In genomic region chr11:38411149-38411548, GRCh38 we compare ENCODE assay signal across 19 cellular contexts.
DNase-seq lines count a peak whose midpoint lies in the region; ATAC-seq and TF ChIP-seq lines count a peak whose summit lies in the region.
"Had no signal": no experiment of that assay in that cellular context is flagged by ENCODE, and none has a peak within 500 bp of the region (broad histone marks: within the 10 kb centered on the region; RNA-seq: fewer than 3 reads in every experiment).

No MANE protein-coding gene starts in this region.

- H3K27me3 Mint-ChIP-seq in glutamatergic neuron (ENCODE audit: unreplicated experiment): peaks cover 3% of the 10 kb centered on the region
- H3K27me3 Mint-ChIP-seq: naive thymus-derived CD8-positive, alpha-beta T cell had no signal

- no peaks in the 10 kb centered on the region for H4K20me1 ChIP-seq in MM.1S (ENCODE audit: insufficient read depth, low read length)

- no peaks in the 10 kb centered on the region for H3F3A ChIP-seq in MM.1S (ENCODE audit: insufficient read depth, low read length)

- no peaks in the 10 kb centered on the region for H3K36me3 ChIP-seq in MM.1S (replicated peaks; ENCODE audit: insufficient read depth, low read length)
- no peaks in the 10 kb centered on the region for H3K36me3 ChIP-seq in WERI-Rb-1
- H3K36me3 ChIP-seq: MG63, prostate gland had no signal

- no peaks in the 10 kb centered on the region for H3K36me3 Mint-ChIP-seq in glutamatergic neuron (ENCODE audit: unreplicated experiment)

- no peak overlapping the region for H3K4me2 ChIP-seq in MM.1S (ENCODE audit: low read depth, low read length)

- H3K4me1 ChIP-seq in MM.1S (ENCODE audit: low read length): no peaks in the 10 kb centered on the region
- H3K4me1 ChIP-seq: prostate gland had no signal

- H3K27ac ChIP-seq in MM.1S (ENCODE audit: low read length) (no peak overlapping the region), WERI-Rb-1 (no peak overlapping the region)
- H3K27ac ChIP-seq: prostate gland had no signal

- H3K27ac Mint-ChIP-seq in glutamatergic neuron (ENCODE audit: unreplicated experiment): no peak overlapping the region
- H3K27ac Mint-ChIP-seq: naive thymus-derived CD8-positive, alpha-beta T cell had no signal

- H3K9me2 ChIP-seq in MM.1S (replicated peaks; ENCODE audit: insufficient read depth, low read length): no peaks in the 10 kb centered on the region

- H3K4me3 Mint-ChIP-seq in glutamatergic neuron (ENCODE audit: unreplicated experiment): no peak overlapping the region
- H3K4me3 Mint-ChIP-seq: naive thymus-derived CD8-positive, alpha-beta T cell had no signal

- DNase-seq in CMK (ENCODE audit: low read depth) (peak; percentile 3), MM.1S (no peak), WERI-Rb-1 (no peak), glutamatergic neuron (peak; percentile 30), AG08396 (ENCODE audit: low spot score) (no peak)
- no peak for DNase-seq in activated CD4-positive, CD25-positive, alpha-beta regulatory T cell (lab: John Stamatoyannopoulos, UW)
- DNase-seq in activated effector memory CD4-positive, alpha-beta T cell treated with anti-CD3 and anti-CD28 coated beads, Interleukin-2, amount 50 U/mL, for 16 hours: no peak
- DNase-seq: activated CD4-positive, alpha-beta T cell treated with anti-CD3 and anti-CD28 coated beads for 4 hours; activated gamma-delta T cell treated with Interleukin-2 at 50 U/mL for 16 hours; hypothalamus; kidney glomerular epithelial cell; mesenchymal stem cell; MG63; naive thymus-derived CD8-positive, alpha-beta T cell; Right ventricle myocardium superior; substantia nigra; T-helper 2 cell had no signal

- H3K9me3 Mint-ChIP-seq in glutamatergic neuron (ENCODE audit: unreplicated experiment): no peaks in the 10 kb centered on the region

- H3K4me3 ChIP-seq in MM.1S (ENCODE audit: low read length) (no peak overlapping the region), WERI-Rb-1 (ENCODE audit: low read depth, low read length) (no peak overlapping the region)
- H3K4me3 ChIP-seq: MG63, prostate gland had no signal

- peak; percentile 11; the same call in 1 of the 2 replicates for TF ChIP-seq CTCF in MM.1S (IDR thresholded peaks at IDR 0.05; ENCODE audit: low read length)
- peak; percentile 32; the same call in 1 of the 2 replicates for TF ChIP-seq CTCF in WERI-Rb-1 (IDR thresholded peaks at IDR 0.05; ENCODE audit: low read depth, low read length)
- TF ChIP-seq CTCF in glutamatergic neuron (IDR thresholded peaks at IDR 0.05; ENCODE audit: partially characterized antibody, unreplicated experiment): peak; percentile 64

- no peak for ATAC-seq in GM19035 (IDR thresholded peaks at IDR 0.05; ENCODE audit: unreplicated experiment)
- ATAC-seq: naive thymus-derived CD8-positive, alpha-beta T cell had no signal

- no peaks in the 10 kb centered on the region for H3K79me2 ChIP-seq in MM.1S (ENCODE audit: low read length)

- H2AFZ ChIP-seq in MM.1S (ENCODE audit: low read length): no peak overlapping the region

- no peaks in the 10 kb centered on the region for H3K9me3 ChIP-seq in MM.1S (replicated peaks; ENCODE audit: insufficient read depth, low read length)
- H3K9me3 ChIP-seq in WERI-Rb-1 (ENCODE audit: severe bottlenecking): no peaks in the 10 kb centered on the region
- H3K9me3 ChIP-seq: prostate gland had no signal

- peaks cover 7% of the 10 kb centered on the region for H3K4me1 Mint-ChIP-seq in glutamatergic neuron (ENCODE audit: low read depth, unreplicated experiment)
- H3K4me1 Mint-ChIP-seq: naive thymus-derived CD8-positive, alpha-beta T cell had no signal

- H3K9ac ChIP-seq in MM.1S (ENCODE audit: low read length): no peak overlapping the region

- H3K27me3 ChIP-seq in MM.1S (replicated peaks; ENCODE audit: insufficient read depth, low read length): no peaks in the 10 kb centered on the region
- no peaks in the 10 kb centered on the region for H3K27me3 ChIP-seq in WERI-Rb-1 (ENCODE audit: insufficient read depth, low read depth, severe bottlenecking)
- H3K27me3 ChIP-seq: MG63 had no signal

Comparison
In these comparisons a context has a peak if more than half of its experiments do, and no peak if none do; other contexts are left out.
1. DNase-seq: peak in CMK (single experiment) and glutamatergic neuron (single experiment); none in MM.1S (single experiment), WERI-Rb-1 (single experiment), activated CD4-positive, CD25-positive, alpha-beta regulatory T cell (0 of 4), AG08396 (single experiment) and activated effector memory CD4-positive, alpha-beta T cell treated with anti-CD3 and anti-CD28 coated beads, Interleukin-2, amount 50 U/mL, for 16 hours (single experiment).
2. CTCF ChIP-seq: peak in every context shown above with its lines; median percentile 64 in glutamatergic neuron; 32 in WERI-Rb-1; 11 in MM.1S.